Comparison of ENCODE assay signal across 22 cellular contexts in the genomic region with DNA sequence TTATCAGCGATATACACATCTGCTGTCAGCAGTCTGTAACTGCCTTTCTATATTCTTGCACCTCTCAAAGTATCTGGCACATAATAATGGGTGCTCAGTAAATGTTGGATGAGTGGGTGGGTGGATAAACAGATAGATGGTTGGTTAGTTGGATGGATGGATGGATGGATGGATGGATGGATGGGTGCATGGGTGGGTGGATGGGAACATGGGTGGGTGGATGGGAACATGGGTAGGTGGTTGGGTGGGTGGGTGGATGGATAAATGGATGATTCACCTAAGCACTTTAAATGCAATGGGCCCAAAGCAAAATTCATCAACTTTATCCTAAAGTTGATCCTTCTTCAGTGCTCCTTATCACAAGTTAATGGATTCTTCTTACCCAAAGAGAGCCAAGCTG.
"Had no signal": no experiment of that assay in that cellular context is flagged by ENCODE, and none has a peak within 500 bp of the region (broad histone marks: within the 10 kb centered on the region; RNA-seq: fewer than 3 reads in every experiment).

No MANE protein-coding gene starts in this region.

- H3K27me3 Mint-ChIP-seq: naive thymus-derived CD8-positive, alpha-beta T cell; progenitor cell of endocrine pancreas; stimulated activated naive B cell treated with anti-CD40 and anti-IgM and Interleukin-4, amounts not matched to agents 10 μg/mL and 1 μg/mL and 100 μg/mL, for 72 hours had no signal

- ATAC-seq: left colon; left lung; lower lobe of right lung; right lobe of liver; stimulated activated naive B cell treated with anti-CD40 and anti-IgM and Interleukin-4, amounts not matched to agents 10 μg/mL and 1 μg/mL and 100 μg/mL, for 72 hours had no signal

- H3K9me3 ChIP-seq: left lung, lower lobe of right lung, ovary, right atrium auricular region, right lobe of liver, stomach, testis, thyroid gland, transverse colon, upper lobe of left lung, vagina had no signal

- H3K36me3 ChIP-seq: ovary had no signal

- H3K27me3 ChIP-seq: left lung, ovary, right atrium auricular region, right lobe of liver, stomach, testis, thyroid gland, transverse colon, upper lobe of left lung, vagina had no signal

- H3K4me3 Mint-ChIP-seq: naive thymus-derived CD8-positive, alpha-beta T cell; stimulated activated naive B cell treated with anti-CD40 and anti-IgM and Interleukin-4, amounts not matched to agents 10 μg/mL and 1 μg/mL and 100 μg/mL, for 72 hours had no signal

- H3K27ac ChIP-seq: left lung, lower lobe of right lung, ovary, right atrium auricular region, right lobe of liver, stomach, thyroid gland, transverse colon, upper lobe of left lung, vagina had no signal

- H3K4me3 ChIP-seq: left lung, lower lobe of right lung, ovary, right atrium auricular region, right lobe of liver, smooth muscle cell, stomach, testis, thyroid gland, transverse colon, upper lobe of left lung, vagina had no signal

- DNase-seq: hippocampal formation; kidney; left colon; left lung; lower lobe of right lung; mammary epithelial cell; mesenchymal stem cell; ovary; right lobe of liver; stimulated activated CD4-positive, alpha-beta T cell treated with anti-CD3 and anti-CD28 coated beads, Interleukin-2, amount 100 ng/mL, for 48 hours; stimulated activated CD8-positive, alpha-beta memory T cell treated with anti-CD3 and anti-CD28 coated beads, Interleukin-4, amount 100 ng/mL, for 48 hours; stimulated activated naive B cell treated with anti-CD40 and anti-IgM and Interleukin-4, amounts not matched to agents 10 μg/mL and 1 μg/mL and 100 μg/mL, for 72 hours; stomach; testis; thyroid gland; transverse colon; upper lobe of left lung had no signal

- H3K27ac Mint-ChIP-seq: progenitor cell of endocrine pancreas; stimulated activated naive B cell treated with anti-CD40 and anti-IgM and Interleukin-4, amounts not matched to agents 10 μg/mL and 1 μg/mL and 100 μg/mL, for 72 hours had no signal

- H3K4me1 ChIP-seq: left lung, lower lobe of right lung, right atrium auricular region, testis, transverse colon, upper lobe of left lung, vagina had no signal

- H3K4me2 ChIP-seq: smooth muscle cell had no signal
